In the genomic region with DNA sequence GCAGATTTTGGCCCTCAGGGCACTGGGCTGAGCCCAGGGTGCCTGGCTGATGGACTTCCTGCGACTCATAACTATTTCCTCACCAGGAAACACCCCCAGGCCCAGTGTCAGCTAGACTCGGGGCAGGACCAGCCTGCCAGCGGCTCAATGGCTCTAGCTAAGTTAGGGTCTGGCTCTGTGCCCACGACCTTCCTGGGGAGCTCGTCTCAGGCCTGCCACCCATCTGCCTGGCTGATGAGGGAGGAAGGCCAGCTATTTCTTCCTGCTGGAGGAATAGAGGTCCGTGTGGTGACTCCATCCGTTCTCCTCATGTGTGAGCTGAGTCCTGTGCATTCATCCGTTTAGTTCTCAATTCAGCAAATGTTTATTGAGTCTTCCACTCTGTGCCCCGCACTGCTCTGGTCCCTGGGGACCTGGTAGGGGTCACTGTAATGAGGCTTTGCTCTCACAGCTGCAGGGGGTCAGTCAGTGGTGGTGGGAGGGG, we compare ENCODE assay signal across 12 cellular contexts. TPM values are rescaled to one million over a fixed set of nuclear protein-coding genes. Genes with fewer than 3 reads are reported as not detected.
DNase-seq lines count a peak whose midpoint lies in the region; ATAC-seq, FAIRE-seq and TF ChIP-seq lines count a peak whose summit lies in the region.
"Had no signal": no experiment of that assay in that cellular context is flagged by ENCODE, and none has a peak within 500 bp of the region (broad histone marks: within the 10 kb centered on the region; RNA-seq: fewer than 3 reads in every experiment).

No MANE protein-coding gene starts in this region.

- H3K27me3 ChIP-seq in lower lobe of right lung (ENCODE audit: low read depth): no peaks in the 10 kb centered on the region

- ATAC-seq in lower lobe of right lung: peak; percentile 21 to 40
- ATAC-seq in stimulated activated naive B cell treated with anti-CD40 and anti-IgM and Interleukin-4, amounts not matched to agents 10 μg/mL and 1 μg/mL and 100 μg/mL, for 72 hours (replicated peaks): no peak

- no peaks in the 10 kb centered on the region for H3K36me3 Mint-ChIP-seq in stimulated activated naive B cell treated with anti-CD40 and anti-IgM and Interleukin-4, amounts not matched to agents 10 μg/mL and 1 μg/mL and 100 μg/mL, for 72 hours

- H3K27ac ChIP-seq in lower lobe of right lung: peak overlapping the region; percentile 11

- TF ChIP-seq CTCF in cardiac fibroblast (IDR thresholded peaks at IDR 0.05; ENCODE audit: low read depth, low read length) (no peak), lower lobe of right lung (IDR thresholded peaks at IDR 0.05) (no peak)

- peaks cover 44 to 53% of the 10 kb centered on the region in 2 donors for H3K27me3 Mint-ChIP-seq in stimulated activated naive B cell treated with anti-CD40 and anti-IgM and Interleukin-4, amounts not matched to agents 10 μg/mL and 1 μg/mL and 100 μg/mL, for 72 hours

- H3K4me1 ChIP-seq in lower lobe of right lung: peaks cover 29% of the 10 kb centered on the region

- no peaks in the 10 kb centered on the region for H3K36me3 ChIP-seq in lower lobe of right lung

- H3K27ac Mint-ChIP-seq in stimulated activated naive B cell treated with anti-CD40 and anti-IgM and Interleukin-4, amounts not matched to agents 10 μg/mL and 1 μg/mL and 100 μg/mL, for 72 hours: no peak overlapping the region

- peak; percentile 53 for DNase-seq in AG08395 (ENCODE audit: low spot score)
- DNase-seq in HTR-8/SVneo (ENCODE audit: insufficient read length, low spot score): peak; percentile 37
- DNase-seq in cardiac fibroblast (ENCODE audit: low read depth in 2 of 2): peak; percentile 63 to 72
- DNase-seq in lower lobe of right lung: no peak
- DNase-seq in activated CD4-positive, CD25-positive, alpha-beta regulatory T cell treated with anti-CD3 and anti-CD28 coated beads, Interleukin-2, amount 50 U/mL, for 72 hours: no peak
- DNase-seq in stimulated activated naive B cell treated with anti-CD40 and anti-IgM and Interleukin-4, amounts not matched to agents 10 μg/mL and 1 μg/mL and 100 μg/mL, for 72 hours: no peak
- no peak for DNase-seq in activated CD8-positive, alpha-beta memory T cell treated with anti-CD3 and anti-CD28 coated beads for 24 hours
- DNase-seq in DMS53 treated with DMSO at 0.1 percent for 48 hours (lab: John Stamatoyannopoulos, UW; ENCODE audit: unreplicated experiment): no peak
- DNase-seq: activated CD4-positive, alpha-beta T cell treated with anti-CD3 and anti-CD28 coated beads, Interleukin-2, amount 50 U/mL, for 1 hour; central memory CD4-positive, alpha-beta T cell had no signal

- peaks cover 0 to 5% of the 10 kb centered on the region in 2 donors for H3K4me1 Mint-ChIP-seq in stimulated activated naive B cell treated with anti-CD40 and anti-IgM and Interleukin-4, amounts not matched to agents 10 μg/mL and 1 μg/mL and 100 μg/mL, for 72 hours

- no peaks in the 10 kb centered on the region for H3K9me3 Mint-ChIP-seq in stimulated activated naive B cell treated with anti-CD40 and anti-IgM and Interleukin-4, amounts not matched to agents 10 μg/mL and 1 μg/mL and 100 μg/mL, for 72 hours

- intact Hi-C loops in lower lobe of right lung (cut with DNase I): no loop called here

- no peaks in the 10 kb centered on the region for H3K9me3 ChIP-seq in lower lobe of right lung

- no peak overlapping the region for H3K4me3 Mint-ChIP-seq in stimulated activated naive B cell treated with anti-CD40 and anti-IgM and Interleukin-4, amounts not matched to agents 10 μg/mL and 1 μg/mL and 100 μg/mL, for 72 hours

- FAIRE-seq in HTR-8/SVneo (lab: Jason Lieb, UNC): peak; percentile 72
- FAIRE-seq: D721Med, islet of Langerhans had no signal

- H3K4me3 ChIP-seq in cardiac fibroblast (replicated peaks in 1 of 2; ENCODE audit: low read depth in 2 of 2, low read length in 2 of 2) (no peak overlapping the region), lower lobe of right lung (no peak overlapping the region)

RNA-seq across cellular contexts. Expression of a gene that starts 44.5 kb away (rescaled TPM):
- 26.9 TPM for total RNA-seq in lower lobe of right lung

Comparison
In these comparisons a context has a peak if more than half of its experiments do, and no peak if none do; other contexts are left out.
1. DNase-seq: peak in AG08395 (single experiment), HTR-8/SVneo (single experiment) and cardiac fibroblast (2 of 2); none in lower lobe of right lung (single experiment), activated CD4-positive, CD25-positive, alpha-beta regulatory T cell treated with anti-CD3 and anti-CD28 coated beads, Interleukin-2, amount 50 U/mL, for 72 hours (single experiment), stimulated activated naive B cell treated with anti-CD40 and anti-IgM and Interleukin-4, amounts not matched to agents 10 μg/mL and 1 μg/mL and 100 μg/mL, for 72 hours (single experiment), activated CD8-positive, alpha-beta memory T cell treated with anti-CD3 and anti-CD28 coated beads for 24 hours (single experiment) and DMS53 treated with DMSO at 0.1 percent for 48 hours (single experiment).
2. ATAC-seq: peak in lower lobe of right lung (2 of 2); none in stimulated activated naive B cell treated with anti-CD40 and anti-IgM and Interleukin-4, amounts not matched to agents 10 μg/mL and 1 μg/mL and 100 μg/mL, for 72 hours (0 of 2).